In the genomic region with DNA sequence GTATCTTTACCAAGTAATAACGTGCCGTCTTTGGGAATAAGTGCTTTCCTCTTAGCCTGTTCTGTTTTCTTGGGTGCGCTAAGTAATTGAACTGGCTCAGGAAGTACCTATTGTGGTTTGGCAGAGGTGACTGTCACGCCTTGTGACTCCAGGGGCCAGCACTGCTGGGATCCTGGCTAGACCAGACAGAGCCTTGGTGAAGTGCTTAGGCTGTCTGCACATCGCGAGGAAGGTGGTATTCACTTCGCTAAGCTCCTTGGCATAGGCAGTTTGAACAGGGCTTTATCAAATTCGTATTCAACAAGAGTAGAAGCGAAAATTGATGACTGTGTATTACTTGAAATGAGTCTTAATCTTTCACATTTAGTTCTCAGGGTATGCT, we compare ENCODE assay signal across 9 cellular contexts. TPM values are rescaled to one million over a fixed set of nuclear protein-coding genes. Genes with fewer than 3 reads are reported as not detected.
DNase-seq lines count a peak whose midpoint lies in the region; ATAC-seq, FAIRE-seq and TF ChIP-seq lines count a peak whose summit lies in the region.
"Had no signal": no experiment of that assay in that cellular context is flagged by ENCODE, and none has a peak within 500 bp of the region (broad histone marks: within the 10 kb centered on the region; RNA-seq: fewer than 3 reads in every experiment).

No MANE protein-coding gene starts in this region.

- TF ChIP-seq CTCF in KMS-11 (conservative IDR thresholded peaks at IDR 0.05; ENCODE audit: low read depth, low read length), result no peak

- DNase-seq in stimulated activated CD4-positive, alpha-beta T cell treated with anti-CD3 and anti-CD28 coated beads, Interleukin-12 subunit alpha, Interleukin-12 subunit beta, amount 100 ng/mL, for 48 hours (ENCODE audit: low read depth in 2 of 3, low spot score in 1 of 3), result peak in 2 of 3 donors; percentile 18 to 32
- no peak for DNase-seq in stimulated activated CD4-positive, alpha-beta T cell treated with anti-CD3 and anti-CD28 coated beads, Interleukin-12 subunit alpha, Interleukin-12 subunit beta, amount 100 ng/mL, for 4 hours
- peak; percentile 45 for DNase-seq in activated naive CD8-positive, alpha-beta T cell treated with anti-CD3 and anti-CD28 coated beads, Interleukin-2, amount 10 ng/mL, durations not matched to agents 7 days and 5 days
- DNase-seq in small intestine (peak; percentile 54), kidney glomerular epithelial cell (lab: John Stamatoyannopoulos, UW) (no peak), SIG-M5 (lab: John Stamatoyannopoulos, UW) (no peak), inferior parietal cortex (ENCODE audit: extremely low spot score) (no peak)
- DNase-seq: pancreas had no signal

- H3K27me3 ChIP-seq in KMS-11 (ENCODE audit: insufficient read depth, low read depth), result no peaks in the 10 kb centered on the region
- H3K27me3 ChIP-seq in small intestine (ENCODE audit: control insufficient read depth in 2 of 2, insufficient read depth in 2 of 2, low read length in 2 of 2), result no peaks in the 10 kb centered on the region
- H3K27me3 ChIP-seq: pancreas had no signal

- H3K27me3 Mint-ChIP-seq in activated naive CD8-positive, alpha-beta T cell treated with anti-CD3 and anti-CD28 coated beads, Interleukin-2, amount 10 ng/mL, durations not matched to agents 7 days and 5 days, result no peaks in the 10 kb centered on the region

- H2AFZ ChIP-seq in KMS-11 (ENCODE audit: low read depth), result no peak overlapping the region

- FAIRE-seq in small intestine (lab: Jason Lieb, UNC), result no peak
- FAIRE-seq: pancreas had no signal

- H3K4me3 ChIP-seq in KMS-11 (IDR thresholded peaks at IDR 0.05; ENCODE audit: insufficient read depth, low read depth, low read length) (no peak overlapping the region), small intestine (ENCODE audit: low read depth in 1 of 2, low read length in 2 of 2) (peak overlapping the region in 1 of 2 donors; percentile 29)
- H3K4me3 ChIP-seq: pancreas had no signal

- H3K4me3 Mint-ChIP-seq in activated naive CD8-positive, alpha-beta T cell treated with anti-CD3 and anti-CD28 coated beads, Interleukin-2, amount 10 ng/mL, durations not matched to agents 7 days and 5 days, result peak overlapping the region; percentile 90

- peak; percentile 69 for ATAC-seq in activated naive CD8-positive, alpha-beta T cell treated with anti-CD3 and anti-CD28 coated beads, Interleukin-2, amount 10 ng/mL, durations not matched to agents 7 days and 5 days (ENCODE audit: low read depth)

- H3K4me2 ChIP-seq in KMS-11, result peak overlapping the region; percentile 75

- POLR2A ChIA-PET in activated naive CD8-positive, alpha-beta T cell treated with anti-CD3 and anti-CD28 coated beads, Interleukin-2, amount 10 ng/mL, durations not matched to agents 7 days and 5 days (lab: Charles Lee), result interaction anchor here (1.0 to 1.5 kb wide), 3 partner anchors 38 to 111 kb away, joined by 4 to 8 read pairs (median 4); no protein-coding TSS in a partner anchor

- 0 out of 2 replicates have a peak, but pooled peaks cover 6% of the 10 kb centered on the region for H4K20me1 ChIP-seq in KMS-11 (ENCODE audit: insufficient read depth)

- H3K4me1 Mint-ChIP-seq in activated naive CD8-positive, alpha-beta T cell treated with anti-CD3 and anti-CD28 coated beads, Interleukin-2, amount 10 ng/mL, durations not matched to agents 7 days and 5 days, result peaks cover 53% of the 10 kb centered on the region

- 6 to 44% (median 24%) methylated on average over 9 of the region's 9 CpGs for WGBS in small intestine, 3 donors

- H3K9me3 Mint-ChIP-seq in activated naive CD8-positive, alpha-beta T cell treated with anti-CD3 and anti-CD28 coated beads, Interleukin-2, amount 10 ng/mL, durations not matched to agents 7 days and 5 days, result no peaks in the 10 kb centered on the region

- no peaks in the 10 kb centered on the region for H3K9me3 ChIP-seq in small intestine (ENCODE audit: control insufficient read depth, low read depth)
- H3K9me3 ChIP-seq: pancreas had no signal

- H3K36me3 ChIP-seq in KMS-11 (ENCODE audit: insufficient read depth), result peaks cover 45% of the 10 kb centered on the region
- H3K36me3 ChIP-seq in small intestine (ENCODE audit: control insufficient read depth in 2 of 2, insufficient read depth in 2 of 2, low read length in 2 of 2), result peaks cover 18% of the 10 kb centered on the region in 2 donors
- H3K36me3 ChIP-seq: pancreas had no signal

- H3K27ac ChIP-seq in KMS-11 (peak overlapping the region; percentile 95), small intestine (ENCODE audit: low read depth in 1 of 2, low read length in 1 of 2) (peak overlapping the region; percentile 27 to 38)
- H3K27ac ChIP-seq: pancreas had no signal

- H3K36me3 Mint-ChIP-seq in activated naive CD8-positive, alpha-beta T cell treated with anti-CD3 and anti-CD28 coated beads, Interleukin-2, amount 10 ng/mL, durations not matched to agents 7 days and 5 days, result peaks cover 56% of the 10 kb centered on the region

- H3K4me1 ChIP-seq in KMS-11 (ENCODE audit: low read depth, poor library complexity, severe bottlenecking) (peaks cover 76% of the 10 kb centered on the region), small intestine (ENCODE audit: control insufficient read depth in 2 of 2, insufficient read depth in 1 of 2, low read depth in 1 of 2, low read length in 1 of 2) (peaks cover 0 to 12% of the 10 kb centered on the region in 2 donors)
- H3K4me1 ChIP-seq: pancreas had no signal

- peak overlapping the region; percentile 68 for H3K27ac Mint-ChIP-seq in activated naive CD8-positive, alpha-beta T cell treated with anti-CD3 and anti-CD28 coated beads, Interleukin-2, amount 10 ng/mL, durations not matched to agents 7 days and 5 days

- H3K9ac ChIP-seq in KMS-11, result peak overlapping the region; percentile 95

- H3K79me2 ChIP-seq in KMS-11 (ENCODE audit: insufficient read depth, low read depth), result peaks cover 99% of the 10 kb centered on the region

RNA-seq across cellular contexts. Expression of gene PRDM1, which starts 17.6 kb away (rescaled TPM):
- total RNA-seq in activated naive CD8-positive, alpha-beta T cell treated with anti-CD3 and anti-CD28 coated beads, Interleukin-2, amount 10 ng/mL, durations not matched to agents 7 days and 5 days, result 10 to 100 TPM; 20.2 to 21.1 TPM
- polyA plus RNA-seq in small intestine, result 1 to 10 TPM in 2 of 3 donors, under 1 TPM in 1; 0.67 to 3.2 (median 2.3) TPM

Comparison
In these comparisons a context has a peak if more than half of its experiments do, and no peak if none do; other contexts are left out.
1. DNase-seq: peak in stimulated activated CD4-positive, alpha-beta T cell treated with anti-CD3 and anti-CD28 coated beads, Interleukin-12 subunit alpha, Interleukin-12 subunit beta, amount 100 ng/mL, for 48 hours (2 of 3), activated naive CD8-positive, alpha-beta T cell treated with anti-CD3 and anti-CD28 coated beads, Interleukin-2, amount 10 ng/mL, durations not matched to agents 7 days and 5 days (single experiment) and small intestine (single experiment); none in stimulated activated CD4-positive, alpha-beta T cell treated with anti-CD3 and anti-CD28 coated beads, Interleukin-12 subunit alpha, Interleukin-12 subunit beta, amount 100 ng/mL, for 4 hours (single experiment), kidney glomerular epithelial cell (single experiment), SIG-M5 (single experiment) and inferior parietal cortex (single experiment).